In the genomic region with DNA sequence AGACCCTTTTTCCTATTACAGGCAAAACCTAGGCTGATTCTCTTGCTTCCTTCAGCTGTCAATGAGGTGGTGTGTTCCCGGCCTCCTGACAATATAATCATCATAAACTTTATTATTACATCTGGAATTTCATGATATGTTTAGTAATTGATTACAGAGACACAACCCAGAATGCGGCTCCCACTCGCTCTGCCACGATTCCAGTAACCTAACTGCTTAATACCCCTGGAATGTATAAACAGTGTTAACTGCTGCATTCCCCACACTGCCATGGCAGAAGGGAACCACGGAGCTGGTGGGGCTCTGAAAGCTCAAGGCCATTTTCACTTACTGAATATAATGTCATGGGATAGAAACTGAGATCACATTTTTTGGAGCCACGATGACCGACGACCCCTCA, we compare ENCODE assay signal across 1 cellular context.
TF ChIP-seq lines count a peak whose summit lies in the region.

No MANE protein-coding gene starts in this region.

TF ChIP-seq in WTC11, 78 proteins besides CTCF, POLR2A, EP300 and RAD21 (continued from another document):
- TF ChIP-seq, protein P1, sequence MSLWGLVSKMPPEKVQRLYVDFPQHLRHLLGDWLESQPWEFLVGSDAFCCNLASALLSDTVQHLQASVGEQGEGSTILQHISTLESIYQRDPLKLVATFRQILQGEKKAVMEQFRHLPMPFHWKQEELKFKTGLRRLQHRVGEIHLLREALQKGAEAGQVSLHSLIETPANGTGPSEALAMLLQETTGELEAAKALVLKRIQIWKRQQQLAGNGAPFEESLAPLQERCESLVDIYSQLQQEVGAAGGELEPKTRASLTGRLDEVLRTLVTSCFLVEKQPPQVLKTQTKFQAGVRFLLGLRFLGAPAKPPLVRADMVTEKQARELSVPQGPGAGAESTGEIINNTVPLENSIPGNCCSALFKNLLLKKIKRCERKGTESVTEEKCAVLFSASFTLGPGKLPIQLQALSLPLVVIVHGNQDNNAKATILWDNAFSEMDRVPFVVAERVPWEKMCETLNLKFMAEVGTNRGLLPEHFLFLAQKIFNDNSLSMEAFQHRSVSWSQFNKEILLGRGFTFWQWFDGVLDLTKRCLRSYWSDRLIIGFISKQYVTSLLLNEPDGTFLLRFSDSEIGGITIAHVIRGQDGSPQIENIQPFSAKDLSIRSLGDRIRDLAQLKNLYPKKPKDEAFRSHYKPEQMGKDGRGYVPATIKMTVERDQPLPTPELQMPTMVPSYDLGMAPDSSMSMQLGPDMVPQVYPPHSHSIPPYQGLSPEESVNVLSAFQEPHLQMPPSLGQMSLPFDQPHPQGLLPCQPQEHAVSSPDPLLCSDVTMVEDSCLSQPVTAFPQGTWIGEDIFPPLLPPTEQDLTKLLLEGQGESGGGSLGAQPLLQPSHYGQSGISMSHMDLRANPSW (CRISPR knock-in tag; conservative IDR thresholded peaks at IDR 0.05; ENCODE audit: low read depth) = no peak
- TF ChIP-seq EMX1 (CRISPR knock-in tag; IDR thresholded peaks at IDR 0.05) (no peak), JAZF1 (CRISPR knock-in tag; IDR thresholded peaks at IDR 0.05) (no peak), FOXJ3 (CRISPR knock-in tag; IDR thresholded peaks at IDR 0.05; ENCODE audit: borderline replicate concordance) (no peak)
